11 cellular contexts compared by ENCODE assay signal in the genomic region with DNA sequence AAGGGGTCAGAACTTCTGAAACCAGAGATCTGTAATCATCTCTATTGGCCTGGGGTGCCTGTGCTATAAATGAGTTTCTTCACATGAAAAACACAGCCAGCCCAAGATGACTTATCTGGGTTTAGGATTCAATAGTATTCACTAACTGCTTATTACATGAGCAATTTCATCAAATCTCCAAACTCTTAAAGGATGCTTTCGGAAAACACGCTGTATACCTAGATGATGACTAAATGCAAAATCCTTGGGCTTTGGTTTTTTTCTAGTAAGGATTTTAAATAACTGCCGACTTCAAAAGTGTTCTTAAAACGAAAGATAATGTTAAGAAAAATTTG. TPM values are rescaled to one million over a fixed set of nuclear protein-coding genes. Genes with fewer than 3 reads are reported as not detected.
DNase-seq lines count a peak whose midpoint lies in the region; ATAC-seq and TF ChIP-seq lines count a peak whose summit lies in the region.
"Had no signal": no experiment of that assay in that cellular context is flagged by ENCODE, and none has a peak within 500 bp of the region (broad histone marks: within the 10 kb centered on the region; RNA-seq: fewer than 3 reads in every experiment).

No MANE protein-coding gene starts in this region.

- CTCF ChIA-PET in CD4-positive, alpha-beta memory T cell (lab: Charles Lee; ENCODE audit: partially characterized antibody) = interaction anchor here (1.6 to 5.8 kb wide), 6 partner anchors 12 to 258 kb away, joined by 4 to 41 read pairs (median 9); a partner anchor contains a TSS
- CTCF ChIA-PET in Panc1 (lab: Charles Lee) = no interaction called here

- H3K4me2 ChIP-seq in trophoblast cell (ENCODE audit: low read length) = no peak overlapping the region

- no peak overlapping the region for H4K8ac ChIP-seq in trophoblast cell (ENCODE audit: low read depth, low read length)

- no peak overlapping the region for H3K4ac ChIP-seq in trophoblast cell (ENCODE audit: low read depth, low read length)

- H2AFZ ChIP-seq in trophoblast cell (ENCODE audit: insufficient read depth, low read length, poor library complexity) = no peak overlapping the region

- in situ Hi-C loops in Panc1 (cut with HindIII; ENCODE audit: low pct_unique_long_range_greater_than_20kb, low sequenced_read_pairs) = no loop called here

- H3K4me3 Mint-ChIP-seq in CD4-positive, alpha-beta memory T cell = peak overlapping the region; percentile 58 to 84 (median 76)
- H3K4me3 Mint-ChIP-seq: nephron progenitor cell had no signal

- H2BK5ac ChIP-seq in trophoblast cell (ENCODE audit: low read depth, low read length, poor library complexity) = no peak overlapping the region

- no peak overlapping the region for H4K91ac ChIP-seq in trophoblast cell (ENCODE audit: low read depth, low read length)

- POLR2A ChIA-PET in CD4-positive, alpha-beta memory T cell (lab: Charles Lee; ENCODE audit: partially characterized antibody) = interaction anchor here (1.0 to 18.6 kb wide), 8 partner anchors 14 to 508 kb away, joined by 4 to 342 read pairs (median 8); a partner anchor contains a TSS
- POLR2A ChIA-PET in Panc1 (lab: Charles Lee) = no interaction called here

- H3K79me2 ChIP-seq in trophoblast cell (ENCODE audit: control insufficient read depth, insufficient read depth, low read length, poor library complexity) = no peaks in the 10 kb centered on the region

- H3K27me3 Mint-ChIP-seq in CD4-positive, alpha-beta memory T cell = no peaks in the 10 kb centered on the region

- H3K9me3 ChIP-seq in CD4-positive, alpha-beta memory T cell (ENCODE audit: control insufficient read depth in 1 of 2, low read length in 2 of 2) = no peaks in the 10 kb centered on the region
- H3K9me3 ChIP-seq in Panc1 (ENCODE audit: control insufficient read depth, insufficient read depth, low read depth, low read length) (no peaks in the 10 kb centered on the region), trophoblast cell (ENCODE audit: insufficient read depth, low read depth, low read length) (peaks cover 4% of the 10 kb centered on the region)
- H3K9me3 ChIP-seq in effector memory CD4-positive, alpha-beta T cell (ENCODE audit: control insufficient read depth, low read length) = no peaks in the 10 kb centered on the region
- H3K9me3 ChIP-seq: colonic mucosa had no signal

- H3K18ac ChIP-seq in trophoblast cell (ENCODE audit: low read length) = no peak overlapping the region

- no peak overlapping the region for H2AK5ac ChIP-seq in trophoblast cell (ENCODE audit: low read length)

- ATAC-seq in Panc1 = no peak

- no TSS peak for BruUV-seq in Panc1 (replicated peaks; lab: Mats Ljungman, UMichigan)

- H3K14ac ChIP-seq in trophoblast cell (ENCODE audit: low read length) = no peak overlapping the region

- intact Hi-C loops in CD4-positive, alpha-beta memory T cell (cut with micrococcal nuclease) = loop anchor here (5.0 kb wide), 1 partner anchor 246 kb away; no protein-coding TSS in a partner anchor
- intact Hi-C loops in Panc1 (cut with micrococcal nuclease; ENCODE audit: unreplicated experiment) = no loop called here

- no peaks in the 10 kb centered on the region for H3K9me3 Mint-ChIP-seq in CD4-positive, alpha-beta memory T cell
- H3K9me3 Mint-ChIP-seq: nephron progenitor cell had no signal

- H3K27me3 ChIP-seq in CD4-positive, alpha-beta memory T cell (ENCODE audit: insufficient read depth, low read length) = no peaks in the 10 kb centered on the region
- H3K27me3 ChIP-seq in Panc1 (ENCODE audit: control insufficient read depth, insufficient read depth, low read length) (no peaks in the 10 kb centered on the region), trophoblast cell (ENCODE audit: insufficient read depth, low read length) (no peaks in the 10 kb centered on the region)
- no peaks in the 10 kb centered on the region for H3K27me3 ChIP-seq in effector memory CD4-positive, alpha-beta T cell (replicated peaks; ENCODE audit: control insufficient read depth, insufficient read depth, low read length, poor library complexity, severe bottlenecking)
- H3K27me3 ChIP-seq: colonic mucosa had no signal

- no CpG with 5 or more reads among the region's 4 CpGs for WGBS in trophoblast cell (ENCODE audit: extremely low coverage, insufficient coverage, insufficient read length)

- peak overlapping the region; percentile 95 to 100 (median 100) for H3K27ac Mint-ChIP-seq in CD4-positive, alpha-beta memory T cell

- H3K79me1 ChIP-seq in trophoblast cell (ENCODE audit: low read length) = peaks cover 11% of the 10 kb centered on the region

- no peak overlapping the region for H4K12ac ChIP-seq in trophoblast cell (ENCODE audit: low read depth, low read length)

- no peak overlapping the region for H3K23ac ChIP-seq in trophoblast cell (ENCODE audit: low read length)

- no peak overlapping the region for H2BK120ac ChIP-seq in trophoblast cell (ENCODE audit: insufficient read depth, low read length, poor library complexity)

- H3K36me3 ChIP-seq in CD4-positive, alpha-beta memory T cell (ENCODE audit: insufficient read depth, low read length) = peaks cover 34% of the 10 kb centered on the region
- H3K36me3 ChIP-seq in Panc1 (ENCODE audit: control insufficient read depth, insufficient read depth, low read length) (no peaks in the 10 kb centered on the region; the same call in 1 of the 2 replicates), trophoblast cell (ENCODE audit: control insufficient read depth in 1 of 2, insufficient read depth in 2 of 2, low read length in 2 of 2) (peaks cover 48 to 61% of the 10 kb centered on the region in 2 experiments)
- peaks cover 43% of the 10 kb centered on the region for H3K36me3 ChIP-seq in effector memory CD4-positive, alpha-beta T cell (ENCODE audit: control insufficient read depth, insufficient read depth, low read length)
- H3K36me3 ChIP-seq: colonic mucosa had no signal

- no peak overlapping the region for H3K9ac ChIP-seq in trophoblast cell (ENCODE audit: low read length)

- DNase-seq in CD4-positive, alpha-beta memory T cell = no peak
- DNase-seq in Panc1 (ENCODE audit: low read depth, low spot score) (no peak), trophoblast cell (peak; percentile 21 to 87), DMS53 (lab: John Stamatoyannopoulos, UW) (no peak), COLO668 (lab: John Stamatoyannopoulos, UW; ENCODE audit: unreplicated experiment) (no peak), iPS-NIHi11 (ENCODE audit: low spot score) (no peak)
- DNase-seq in effector memory CD4-positive, alpha-beta T cell = no peak
- no peak for DNase-seq in stimulated activated naive CD4-positive, alpha-beta T cell treated with Interleukin-2 at 50 U/mL for 16 hours (lab: John Stamatoyannopoulos, UW)
- DNase-seq: colonic mucosa, MM.1S, nephron progenitor cell had no signal

- H3K4me3 ChIP-seq in CD4-positive, alpha-beta memory T cell (ENCODE audit: low read length in 2 of 2) = no peak overlapping the region
- H3K4me3 ChIP-seq in Panc1 (ENCODE audit: low read depth in 2 of 2, low read length in 2 of 2) (no peak overlapping the region), trophoblast cell (ENCODE audit: low read depth, low read length) (no peak overlapping the region)
- no peak overlapping the region for H3K4me3 ChIP-seq in effector memory CD4-positive, alpha-beta T cell (ENCODE audit: insufficient read depth, low read depth, low read length, poor library complexity, severe bottlenecking)
- H3K4me3 ChIP-seq: colonic mucosa had no signal

- no peak for TF ChIP-seq CTCF in Panc1 (IDR thresholded peaks at IDR 0.05)

- H3K4me1 ChIP-seq in CD4-positive, alpha-beta memory T cell (ENCODE audit: insufficient read depth, low read length) = peaks cover 67% of the 10 kb centered on the region
- H3K4me1 ChIP-seq in Panc1 (ENCODE audit: control insufficient read depth, insufficient read depth, low read length) (peaks cover 27% of the 10 kb centered on the region), trophoblast cell (ENCODE audit: control insufficient read depth in 1 of 2, insufficient read depth in 2 of 2, low read length in 2 of 2) (peaks cover 15 to 18% of the 10 kb centered on the region in 2 experiments)
- H3K4me1 ChIP-seq in effector memory CD4-positive, alpha-beta T cell (ENCODE audit: control insufficient read depth, insufficient read depth, low read length, poor library complexity, severe bottlenecking) = peaks cover 49% of the 10 kb centered on the region

- H3K36me3 Mint-ChIP-seq in CD4-positive, alpha-beta memory T cell = peaks cover 27 to 66% of the 10 kb centered on the region in 2 donors

- H3K27ac ChIP-seq in CD4-positive, alpha-beta memory T cell (ENCODE audit: low read depth, low read length) = peak overlapping the region; percentile 95
- H3K27ac ChIP-seq in Panc1 (ENCODE audit: low read length) (peak overlapping the region; percentile 29; the same call in 1 of the 2 replicates), trophoblast cell (ENCODE audit: low read depth, low read length) (no peak overlapping the region)
- peak overlapping the region; percentile 99 for H3K27ac ChIP-seq in effector memory CD4-positive, alpha-beta T cell (ENCODE audit: insufficient read depth, low read length, poor library complexity, severe bottlenecking)

- peaks cover 49 to 81% (median 62%) of the 10 kb centered on the region in 4 donors for H3K4me1 Mint-ChIP-seq in CD4-positive, alpha-beta memory T cell

- H2BK12ac ChIP-seq in trophoblast cell (ENCODE audit: low read length) = no peak overlapping the region

RNA-seq across cellular contexts. Expression of a gene that starts 18.4 kb away (rescaled TPM):
- 10 to 100 TPM; 69.3 to 69.7 TPM for total RNA-seq in CD4-positive, alpha-beta memory T cell
- polyA plus RNA-seq in CD4-positive, alpha-beta memory T cell = 100 to 1,000 TPM in 1 of 2 donors, 10 to 100 TPM in 1; 83.8 to 143 TPM
- total RNA-seq in Panc1 (2021; ENCODE audit: unreplicated experiment) = 51.2 TPM
- polyA plus RNA-seq in Panc1 (2012; ENCODE audit: insufficient read length) = 47.3 TPM
- 28.5 and 29.8 TPM in 2 replicates for polyA plus RNA-seq in trophoblast cell (2013)

RNA-seq across cellular contexts. Expression of a gene that starts 18.6 kb away (rescaled TPM):
- total RNA-seq in CD4-positive, alpha-beta memory T cell = 1 to 10 TPM; 7.5 to 9.3 TPM
- polyA plus RNA-seq in CD4-positive, alpha-beta memory T cell = 10 to 100 TPM; 17.4 to 17.5 TPM
- total RNA-seq in Panc1 (2021; ENCODE audit: unreplicated experiment) = 13.8 TPM
- polyA plus RNA-seq in Panc1 (2012; ENCODE audit: insufficient read length) = 8.9 TPM
- polyA plus RNA-seq in trophoblast cell (2013) = 8.3 and 9.1 TPM in 2 replicates

RNA-seq across cellular contexts. Expression of a gene that starts 35.2 kb away (rescaled TPM):
- 100 to 1,000 TPM; 104 to 108 TPM for total RNA-seq in CD4-positive, alpha-beta memory T cell
- polyA plus RNA-seq in CD4-positive, alpha-beta memory T cell = 10 to 100 TPM; 32.9 to 57.5 TPM
- 15.1 TPM for total RNA-seq in Panc1 (2021; ENCODE audit: unreplicated experiment)
- 13.9 TPM for polyA plus RNA-seq in Panc1 (2012; ENCODE audit: insufficient read length)
- polyA plus RNA-seq in trophoblast cell (2013) = 26.3 and 26.6 TPM in 2 replicates

RNA-seq across cellular contexts. Expression of a gene that starts 35.4 kb away (rescaled TPM):
- 1 to 10 TPM; 7.2 to 8.2 TPM for total RNA-seq in CD4-positive, alpha-beta memory T cell
- polyA plus RNA-seq in CD4-positive, alpha-beta memory T cell = 10 to 100 TPM; 22.1 to 30.7 TPM
- 11.9 TPM for total RNA-seq in Panc1 (2021; ENCODE audit: unreplicated experiment)
- polyA plus RNA-seq in Panc1 (2012; ENCODE audit: insufficient read length) = 6.0 TPM
- 30.7 and 31.4 TPM in 2 replicates for polyA plus RNA-seq in trophoblast cell (2013)

Comparison
In these comparisons a context has a peak if more than half of its experiments do, and no peak if none do; other contexts are left out.
1. DNase-seq: peak in trophoblast cell (2 of 2); none in CD4-positive, alpha-beta memory T cell (0 of 5), Panc1 (single experiment), effector memory CD4-positive, alpha-beta T cell (0 of 3), DMS53 (single experiment), stimulated activated naive CD4-positive, alpha-beta T cell treated with Interleukin-2 at 50 U/mL for 16 hours (single experiment), COLO668 (single experiment) and iPS-NIHi11 (single experiment).